13 cellular contexts compared by ENCODE assay signal in genomic region chr5:149403923-149404745, GRCh38. TPM values are rescaled to one million over a fixed set of nuclear protein-coding genes. Genes with fewer than 3 reads are reported as not detected.
DNase-seq lines count a peak whose midpoint lies in the region; ATAC-seq and TF ChIP-seq lines count a peak whose summit lies in the region.
"Had no signal": no experiment of that assay in that cellular context is flagged by ENCODE, and none has a peak within 500 bp of the region (broad histone marks: within the 10 kb centered on the region; RNA-seq: fewer than 3 reads in every experiment).

No MANE protein-coding gene starts in this region.

- peak; percentile 94 for DNase-seq in Daoy (ENCODE audit: low read depth)
- peak; percentile 24 for DNase-seq in SK-N-MC (ENCODE audit: low read depth, low spot score)
- DNase-seq in fibroblast of the aortic adventitia (ENCODE audit: low read depth), result peak; percentile 92
- no peak for DNase-seq in gastrocnemius medialis
- no peak for DNase-seq in GF-D8 (lab: John Stamatoyannopoulos, UW)
- no peak for DNase-seq in activated T-helper 1 cell treated with anti-CD3 and anti-CD28 coated beads, Interleukin-12 subunit alpha, Interleukin-12 subunit beta, Interleukin-2, Interleukin-4 antibody, amounts not matched to agents 30 ng/mL and 10 ng/mL and 1 ng/mL, durations not matched to agents 14 hours and 24 hours and 36 hours (ENCODE audit: low spot score)
- DNase-seq in NCI-H524 (lab: John Stamatoyannopoulos, UW), result no peak
- no peak for DNase-seq in stimulated activated CD4-positive, alpha-beta T cell treated with anti-CD3 and anti-CD28 coated beads, Interleukin-2, amount 100 ng/mL, for 24 hours
- DNase-seq: body of pancreas; COR-L47; midbrain; stimulated activated naive CD4-positive, alpha-beta T cell had no signal

- no peaks in the 10 kb centered on the region for H3K9me3 Mint-ChIP-seq in activated T-helper 1 cell treated with anti-CD3 and anti-CD28 coated beads, Interleukin-12 subunit alpha, Interleukin-12 subunit beta, Interleukin-2, Interleukin-4 antibody, amounts not matched to agents 30 ng/mL and 10 ng/mL and 1 ng/mL, durations not matched to agents 14 hours and 24 hours and 36 hours

- H3K4me1 ChIP-seq in gastrocnemius medialis, result no peaks in the 10 kb centered on the region
- H3K4me1 ChIP-seq: body of pancreas had no signal

- no peak for TF ChIP-seq POLR2A in gastrocnemius medialis (IDR thresholded peaks at IDR 0.05)

- H3K27me3 ChIP-seq in gastrocnemius medialis, result no peaks in the 10 kb centered on the region
- H3K27me3 ChIP-seq: body of pancreas had no signal

- H3K9me3 ChIP-seq in SK-N-MC (ENCODE audit: low read depth, low read length) (no peaks in the 10 kb centered on the region), gastrocnemius medialis (no peaks in the 10 kb centered on the region)
- H3K9me3 ChIP-seq: body of pancreas had no signal

- H3K4me3 ChIP-seq in SK-N-MC (0 out of 2 replicates have a peak overlapping the region, but pooled peaks have one; percentile 4), fibroblast of the aortic adventitia (ENCODE audit: low read depth, low read length) (no peak overlapping the region), gastrocnemius medialis (no peak overlapping the region)
- H3K4me3 ChIP-seq: body of pancreas had no signal

- no peaks in the 10 kb centered on the region for H3K36me3 Mint-ChIP-seq in activated T-helper 1 cell treated with anti-CD3 and anti-CD28 coated beads, Interleukin-12 subunit alpha, Interleukin-12 subunit beta, Interleukin-2, Interleukin-4 antibody, amounts not matched to agents 30 ng/mL and 10 ng/mL and 1 ng/mL, durations not matched to agents 14 hours and 24 hours and 36 hours (ENCODE audit: low read depth)

- H3K36me3 ChIP-seq in SK-N-MC (ENCODE audit: insufficient read depth, low read length) (no peaks in the 10 kb centered on the region), gastrocnemius medialis (no peaks in the 10 kb centered on the region)

- H3K27me3 Mint-ChIP-seq in activated T-helper 1 cell treated with anti-CD3 and anti-CD28 coated beads, Interleukin-12 subunit alpha, Interleukin-12 subunit beta, Interleukin-2, Interleukin-4 antibody, amounts not matched to agents 30 ng/mL and 10 ng/mL and 1 ng/mL, durations not matched to agents 14 hours and 24 hours and 36 hours (ENCODE audit: insufficient read depth), result peaks cover 3% of the 10 kb centered on the region

- in situ Hi-C loops in gastrocnemius medialis (cut with MboI; ENCODE audit: low sequenced_read_pairs in 4 of 4), result no loop called here

- no peak overlapping the region for H3K4me3 Mint-ChIP-seq in activated T-helper 1 cell treated with anti-CD3 and anti-CD28 coated beads, Interleukin-12 subunit alpha, Interleukin-12 subunit beta, Interleukin-2, Interleukin-4 antibody, amounts not matched to agents 30 ng/mL and 10 ng/mL and 1 ng/mL, durations not matched to agents 14 hours and 24 hours and 36 hours

- TF ChIP-seq CTCF in fibroblast of the aortic adventitia (IDR thresholded peaks at IDR 0.05; ENCODE audit: insufficient read depth, low read length) (no peak), gastrocnemius medialis (IDR thresholded peaks at IDR 0.05 in 4 of 5, conservative IDR thresholded peaks at IDR 0.05 in 1 of 5) (no peak)

- no peak overlapping the region for H3K27ac Mint-ChIP-seq in activated T-helper 1 cell treated with anti-CD3 and anti-CD28 coated beads, Interleukin-12 subunit alpha, Interleukin-12 subunit beta, Interleukin-2, Interleukin-4 antibody, amounts not matched to agents 30 ng/mL and 10 ng/mL and 1 ng/mL, durations not matched to agents 14 hours and 24 hours and 36 hours

- no peak overlapping the region for H3K9ac ChIP-seq in SK-N-MC (ENCODE audit: insufficient read length)
- H3K9ac ChIP-seq: KMS-11 had no signal

- no peak for ATAC-seq in gastrocnemius medialis
- ATAC-seq: body of pancreas had no signal

- H3K4me1 Mint-ChIP-seq in activated T-helper 1 cell treated with anti-CD3 and anti-CD28 coated beads, Interleukin-12 subunit alpha, Interleukin-12 subunit beta, Interleukin-2, Interleukin-4 antibody, amounts not matched to agents 30 ng/mL and 10 ng/mL and 1 ng/mL, durations not matched to agents 14 hours and 24 hours and 36 hours (ENCODE audit: low read depth), result no peaks in the 10 kb centered on the region

- intact Hi-C loops in gastrocnemius medialis (cut with DNase I; ENCODE audit: low total_unique reads), result no loop called here
- intact Hi-C loops in activated T-helper 1 cell treated with anti-CD3 and anti-CD28 coated beads, Interleukin-12 subunit alpha, Interleukin-12 subunit beta, Interleukin-2, Interleukin-4 antibody, amounts not matched to agents 30 ng/mL and 10 ng/mL and 1 ng/mL, durations not matched to agents 14 hours and 24 hours and 36 hours (cut with micrococcal nuclease), result no loop called here

- H3K27ac ChIP-seq in SK-N-MC (peak overlapping the region; percentile 69), gastrocnemius medialis (peak overlapping the region in 3 of 4 donors; percentile 35 to 73 (median 54))
- H3K27ac ChIP-seq: body of pancreas, KMS-11 had no signal

RNA-seq across cellular contexts. Expression of gene IL17B, which starts 25.0 kb away (rescaled TPM):
- total RNA-seq in Daoy (2014; rRNA removed; shearing (Covaris generic)), result not detected in 2 replicates
- total RNA-seq in fibroblast of the aortic adventitia (ENCODE audit: low replicate concordance) (not detected in 2 replicates), gastrocnemius medialis (1 to 10 TPM in 1 of 4 donors, not detected in 3; 1.2 TPM)
- total RNA-seq in activated T-helper 1 cell treated with anti-CD3 and anti-CD28 coated beads, Interleukin-12 subunit alpha, Interleukin-12 subunit beta, Interleukin-2, Interleukin-4 antibody, amounts not matched to agents 30 ng/mL and 10 ng/mL and 1 ng/mL, durations not matched to agents 14 hours and 24 hours and 36 hours, result not detected in 2 replicates
- total RNA-seq: body of pancreas had no signal

RNA-seq across cellular contexts. Expression of gene PCYOX1L, which starts 46.3 kb away (rescaled TPM):
- total RNA-seq in Daoy (2014; rRNA removed; shearing (Covaris generic)), result 13.1 and 17.1 TPM in 2 replicates
- total RNA-seq in fibroblast of the aortic adventitia (ENCODE audit: low replicate concordance), result 6.3 and 6.4 TPM in 2 replicates
- 1 to 10 TPM in 3 of 4 donors, under 1 TPM in 1; 0.29 to 1.5 (median 1.2) TPM for total RNA-seq in gastrocnemius medialis
- 21.9 and 23.4 TPM in 2 replicates for total RNA-seq in activated T-helper 1 cell treated with anti-CD3 and anti-CD28 coated beads, Interleukin-12 subunit alpha, Interleukin-12 subunit beta, Interleukin-2, Interleukin-4 antibody, amounts not matched to agents 30 ng/mL and 10 ng/mL and 1 ng/mL, durations not matched to agents 14 hours and 24 hours and 36 hours

RNA-seq across cellular contexts. Expression of gene GRPEL2, which starts 58.8 kb away (rescaled TPM):
- total RNA-seq in Daoy (2014; rRNA removed; shearing (Covaris generic)), result 30.7 and 33.4 TPM in 2 replicates
- total RNA-seq in fibroblast of the aortic adventitia (ENCODE audit: low replicate concordance) (24.4 and 37.0 TPM in 2 replicates), gastrocnemius medialis (10 to 100 TPM in 2 of 4 donors, 1 to 10 TPM in 2; 7.8 to 13.3 (median 9.9) TPM)
- 30.4 and 30.6 TPM in 2 replicates for total RNA-seq in activated T-helper 1 cell treated with anti-CD3 and anti-CD28 coated beads, Interleukin-12 subunit alpha, Interleukin-12 subunit beta, Interleukin-2, Interleukin-4 antibody, amounts not matched to agents 30 ng/mL and 10 ng/mL and 1 ng/mL, durations not matched to agents 14 hours and 24 hours and 36 hours

Comparison
In these comparisons a context has a peak if more than half of its experiments do, and no peak if none do; other contexts are left out.
1. DNase-seq: peak in Daoy (single experiment), SK-N-MC (single experiment) and fibroblast of the aortic adventitia (single experiment); none in gastrocnemius medialis (0 of 2), GF-D8 (single experiment), activated T-helper 1 cell treated with anti-CD3 and anti-CD28 coated beads, Interleukin-12 subunit alpha, Interleukin-12 subunit beta, Interleukin-2, Interleukin-4 antibody, amounts not matched to agents 30 ng/mL and 10 ng/mL and 1 ng/mL, durations not matched to agents 14 hours and 24 hours and 36 hours (single experiment), NCI-H524 (0 of 2) and stimulated activated CD4-positive, alpha-beta T cell treated with anti-CD3 and anti-CD28 coated beads, Interleukin-2, amount 100 ng/mL, for 24 hours (0 of 2).